In the genomic region with DNA sequence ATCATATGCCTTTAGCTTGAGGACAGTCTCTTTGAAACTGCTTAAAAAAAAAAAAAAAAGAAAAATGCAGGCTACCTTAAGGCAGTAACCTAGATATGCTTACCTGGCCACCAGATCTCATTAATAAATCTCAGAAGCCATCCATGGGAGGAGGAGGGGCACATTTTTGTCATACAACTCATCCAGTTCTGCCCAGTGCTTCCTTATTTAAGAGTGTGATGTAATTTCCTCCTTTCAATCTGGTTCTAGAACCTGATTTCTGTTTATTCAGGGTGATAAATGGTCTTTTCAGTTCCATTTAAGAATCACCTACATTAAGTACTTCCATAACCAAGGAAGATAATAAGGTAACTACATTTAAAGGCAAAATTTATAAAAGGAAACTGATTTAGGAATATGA, we compare ENCODE assay signal across 11 cellular contexts. TPM values are rescaled to one million over a fixed set of nuclear protein-coding genes. Genes with fewer than 3 reads are reported as not detected.
A peak's percentile ranks its signal among the peaks of the same experiment; 100 is the strongest.
DNase-seq lines count a peak whose midpoint lies in the region; ATAC-seq, FAIRE-seq and TF ChIP-seq lines count a peak whose summit lies in the region.
"Had no signal": no experiment of that assay in that cellular context is flagged by ENCODE, and none has a peak within 500 bp of the region (broad histone marks: within the 10 kb centered on the region; RNA-seq: fewer than 3 reads in every experiment).

No MANE protein-coding gene starts in this region.

- H3K27me3 ChIP-seq in ACC112 (ENCODE audit: insufficient read depth, low read length) (no peaks in the 10 kb centered on the region), bronchial epithelial cell (ENCODE audit: control insufficient read depth, insufficient read depth, low read length) (no peaks in the 10 kb centered on the region), mesendoderm (ENCODE audit: insufficient read depth, low read length, poor library complexity) (no peaks in the 10 kb centered on the region)

- no peak overlapping the region for H3K56ac ChIP-seq in mesendoderm (ENCODE audit: low read length)

- peaks cover 90% of the 10 kb centered on the region for H3K4me1 ChIP-seq in ACC112 (ENCODE audit: control insufficient read depth, insufficient read depth, low read length, unreplicated experiment)
- peaks cover 11% of the 10 kb centered on the region for H3K4me1 ChIP-seq in mesendoderm (ENCODE audit: control insufficient read depth, low read depth, low read length)

- H3K4ac ChIP-seq in mesendoderm (ENCODE audit: low read depth, low read length): no peak overlapping the region

- H3K27ac ChIP-seq in ACC112 (ENCODE audit: low read depth, low read length) (peak overlapping the region; percentile 66), mesendoderm (ENCODE audit: low read depth, low read length) (no peak overlapping the region)

- ATAC-seq in GM19351 (IDR thresholded peaks at IDR 0.05; ENCODE audit: unreplicated experiment): no peak
- no peak for ATAC-seq in HG03442 (IDR thresholded peaks at IDR 0.05; ENCODE audit: unreplicated experiment)
- ATAC-seq: activated CD4-positive, alpha-beta T cell treated with anti-CD3 and anti-CD28 coated beads for 36 hours had no signal

- no peak overlapping the region for H3K18ac ChIP-seq in mesendoderm (ENCODE audit: low read length)

- no peak overlapping the region for H2BK5ac ChIP-seq in mesendoderm (ENCODE audit: low read length)

- no peak overlapping the region for H2BK120ac ChIP-seq in mesendoderm (ENCODE audit: low read depth, low read length)

- H3K4me2 ChIP-seq in mesendoderm (ENCODE audit: low read length): no peak overlapping the region

- H3K9ac ChIP-seq in mesendoderm (ENCODE audit: low read length): no peak overlapping the region

- no peak overlapping the region for H4K8ac ChIP-seq in mesendoderm (ENCODE audit: low read depth, low read length)

- H2AFZ ChIP-seq in ACC112 (ENCODE audit: low read length, unreplicated experiment): no peak overlapping the region

- H3K4me3 ChIP-seq in ACC112 (ENCODE audit: low read depth, low read length): peak overlapping the region; percentile 40; the same call in 1 of the 2 replicates
- no peak overlapping the region for H3K4me3 ChIP-seq in bronchial epithelial cell (ENCODE audit: low read depth, low read length)
- H3K4me3 ChIP-seq in mesendoderm (ENCODE audit: low read length): no peak overlapping the region

- FAIRE-seq in bronchial epithelial cell (lab: Jason Lieb, UNC): no peak
- FAIRE-seq: colon had no signal

- peaks cover 98% of the 10 kb centered on the region for H3K79me2 ChIP-seq in ACC112 (ENCODE audit: control insufficient read depth, insufficient read depth, low read length, unreplicated experiment)
- H3K79me2 ChIP-seq in mesendoderm (ENCODE audit: control insufficient read depth, insufficient read depth, low read length): peaks cover 62% of the 10 kb centered on the region

- H3K36me3 ChIP-seq in ACC112 (ENCODE audit: insufficient read depth, low read length): peaks cover 15% of the 10 kb centered on the region
- peaks cover 7% of the 10 kb centered on the region for H3K36me3 ChIP-seq in bronchial epithelial cell (ENCODE audit: control insufficient read depth, insufficient read depth, low read length)
- no peaks in the 10 kb centered on the region for H3K36me3 ChIP-seq in mesendoderm (ENCODE audit: control insufficient read depth, insufficient read depth, low read length)

- H3K23ac ChIP-seq in mesendoderm (ENCODE audit: low read length): no peak overlapping the region

- peak; percentile 46 for DNase-seq in MV-4-11 (lab: John Stamatoyannopoulos, UW)
- peak; percentile 93 for DNase-seq in bronchial epithelial cell (ENCODE audit: low read depth)
- peak; percentile 71 for DNase-seq in mesendoderm
- no peak for DNase-seq in stimulated activated CD4-positive, alpha-beta T cell treated with anti-CD3 and anti-CD28 coated beads, Interleukin-4, amount 100 ng/mL, for 1 hour
- DNase-seq in NCI-H345 (lab: John Stamatoyannopoulos, UW): no peak
- DNase-seq: activated CD4-positive, alpha-beta T cell treated with anti-CD3 and anti-CD28 coated beads for 36 hours; NCI-H1048 had no signal

- TF ChIP-seq CTCF in bronchial epithelial cell (IDR thresholded peaks at IDR 0.05; ENCODE audit: insufficient read depth, low read length, severe bottlenecking): no peak

- H2AK5ac ChIP-seq in mesendoderm (ENCODE audit: low read length): no peak overlapping the region

- no peak overlapping the region for H4K5ac ChIP-seq in mesendoderm (ENCODE audit: low read length)

- H3K79me1 ChIP-seq in mesendoderm (ENCODE audit: low read length): no peaks in the 10 kb centered on the region

- no peak overlapping the region for H2BK15ac ChIP-seq in mesendoderm (replicated peaks; ENCODE audit: low read depth)

RNA-seq across cellular contexts. Expression of a gene that starts 6.1 kb away (rescaled TPM):
- 126 and 175 TPM in 2 replicates for total RNA-seq in bronchial epithelial cell
- polyA plus RNA-seq in mesendoderm (2013, experiment 1 of 2): 16.0 TPM
- 17.5 TPM for polyA plus RNA-seq in mesendoderm (2013, experiment 2 of 2)

RNA-seq across cellular contexts. Expression of a gene that starts 58.5 kb away (rescaled TPM):
- 287 and 307 TPM in 2 replicates for total RNA-seq in bronchial epithelial cell
- 277 TPM for polyA plus RNA-seq in mesendoderm (2013, experiment 1 of 2)
- polyA plus RNA-seq in mesendoderm (2013, experiment 2 of 2): 273 TPM

Comparison
In these comparisons a context has a peak if more than half of its experiments do, and no peak if none do; other contexts are left out.
1. DNase-seq: peak in MV-4-11 (single experiment), bronchial epithelial cell (single experiment) and mesendoderm (single experiment); none in stimulated activated CD4-positive, alpha-beta T cell treated with anti-CD3 and anti-CD28 coated beads, Interleukin-4, amount 100 ng/mL, for 1 hour (single experiment) and NCI-H345 (single experiment).